ENCODE assay signal across 14 cellular contexts in the genomic region with DNA sequence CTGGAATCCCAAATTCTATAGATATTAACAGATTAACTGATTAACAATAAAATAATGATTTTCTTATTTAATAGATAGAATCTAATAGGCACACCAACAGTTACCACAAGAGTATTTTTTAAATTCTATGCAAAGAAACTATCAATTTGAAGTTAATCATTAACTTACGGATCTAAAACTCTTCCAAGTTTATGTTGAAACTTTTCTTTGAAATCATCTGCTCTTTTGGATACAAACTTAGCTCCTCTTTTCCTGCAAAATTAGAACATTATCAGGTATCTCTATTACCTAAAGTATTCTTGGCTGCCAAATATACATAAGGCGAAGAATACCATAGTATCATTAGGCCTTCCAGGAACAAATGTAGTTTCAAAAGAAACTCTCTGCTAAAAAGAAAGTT. TPM values are rescaled to one million over a fixed set of nuclear protein-coding genes. Genes with fewer than 3 reads are reported as not detected.
DNase-seq lines count a peak whose midpoint lies in the region; ATAC-seq and TF ChIP-seq lines count a peak whose summit lies in the region.
"Had no signal": no experiment of that assay in that cellular context is flagged by ENCODE, and none has a peak within 500 bp of the region (broad histone marks: within the 10 kb centered on the region; RNA-seq: fewer than 3 reads in every experiment).

No MANE protein-coding gene starts in this region.

- H3K27ac ChIP-seq in SK-N-SH (ENCODE audit: low read depth in 2 of 2, low read length in 1 of 2) (peak overlapping the region in 1 of 2 experiments; percentile 54; a peak in 1 of 4 replicates), SK-N-MC (peak overlapping the region; percentile 56; the same call in 1 of the 2 replicates), mesenchymal stem cell (ENCODE audit: low read length, poor library complexity, severe bottlenecking) (peak overlapping the region; percentile 60)

- H4K20me1 ChIP-seq in SK-N-SH (ENCODE audit: insufficient read depth) = no peaks in the 10 kb centered on the region

- no peak overlapping the region for H3K14ac ChIP-seq in mesenchymal stem cell (ENCODE audit: low read length in 2 of 2)

- CTCF ChIA-PET in SK-N-SH (lab: Yijun Ruan, JAX) = no interaction called here

- H3K4me2 ChIP-seq in SK-N-SH (peak overlapping the region; percentile 34; the same call in 1 of the 2 replicates), mesenchymal stem cell (ENCODE audit: low read length, poor library complexity, severe bottlenecking) (no peak overlapping the region)

- no peak overlapping the region for H2BK5ac ChIP-seq in mesenchymal stem cell (ENCODE audit: low read depth, low read length, poor library complexity, severe bottlenecking)

- H3K23ac ChIP-seq in mesenchymal stem cell (ENCODE audit: low read length in 2 of 2) = no peak overlapping the region

- no peak overlapping the region for H2BK15ac ChIP-seq in mesenchymal stem cell (ENCODE audit: low read depth, poor library complexity, severe bottlenecking)

- no peak for TF ChIP-seq CTCF in SK-N-SH (IDR thresholded peaks at IDR 0.05)

- no peak overlapping the region for H4K8ac ChIP-seq in mesenchymal stem cell (ENCODE audit: low read length)

- 94% methylated on average over 2 of the region's 2 CpGs for WGBS in SK-N-SH (ENCODE audit: low lambda C conversion rate)
- WGBS in mesenchymal stem cell = 100% methylated on average over 1 of the region's 2 CpGs

- H2AFZ ChIP-seq in SK-N-SH (ENCODE audit: low read depth) (peak overlapping the region; percentile 56; the same call in 1 of the 2 replicates), mesenchymal stem cell (ENCODE audit: low read depth, low read length) (no peak overlapping the region)

- no peak overlapping the region for H3K4ac ChIP-seq in mesenchymal stem cell (ENCODE audit: low read depth in 1 of 2, low read length in 2 of 2)

- POLR2A ChIA-PET in SK-N-SH (lab: Yijun Ruan, JAX) = no interaction called here

- H3K79me1 ChIP-seq in mesenchymal stem cell (replicated peaks; ENCODE audit: low read length, poor library complexity, severe bottlenecking) = no peaks in the 10 kb centered on the region

- H3K4me3 ChIP-seq in SK-N-SH (ENCODE audit: low read depth in 2 of 2, low read length in 1 of 2) = no peak overlapping the region
- no peak overlapping the region for H3K4me3 ChIP-seq in SK-N-MC
- no peak overlapping the region for H3K4me3 ChIP-seq in mesenchymal stem cell (ENCODE audit: insufficient read depth in 1 of 2, low read depth in 1 of 2, low read length in 2 of 2)
- H3K4me3 ChIP-seq: K562 had no signal

- H3K4me1 ChIP-seq in SK-N-SH (ENCODE audit: control insufficient read depth in 1 of 2, insufficient read depth in 2 of 2, low read depth in 1 of 2, low read length in 1 of 2) = peaks cover 0 to 16% of the 10 kb centered on the region in 2 experiments; a peak in 1 of 4 replicates
- peaks cover 4% of the 10 kb centered on the region for H3K4me1 ChIP-seq in mesenchymal stem cell (ENCODE audit: control insufficient read depth, insufficient read depth, low read depth, low read length)

- no peak for TF ChIP-seq RAD21 in SK-N-SH (IDR thresholded peaks at IDR 0.05; ENCODE audit: low read length)

- no peaks in the 10 kb centered on the region for H3K9me3 ChIP-seq in SK-N-SH
- H3K9me3 ChIP-seq in SK-N-MC (ENCODE audit: low read depth, low read length) = no peaks in the 10 kb centered on the region
- H3K9me3 ChIP-seq in mesenchymal stem cell (ENCODE audit: control insufficient read depth, low read length) = no peaks in the 10 kb centered on the region

- H3F3A ChIP-seq in SK-N-SH (replicated peaks; ENCODE audit: insufficient read depth) = peaks cover 4% of the 10 kb centered on the region

- no peak for TF ChIP-seq EP300 in SK-N-SH (IDR thresholded peaks at IDR 0.05; ENCODE audit: borderline replicate concordance in 1 of 2, low read depth in 1 of 2, low read length in 1 of 2)

- no peak overlapping the region for H2AK5ac ChIP-seq in mesenchymal stem cell (ENCODE audit: low read length, severe bottlenecking)

- no peaks in the 10 kb centered on the region for H3K27me3 ChIP-seq in SK-N-SH (ENCODE audit: insufficient read depth)
- no peaks in the 10 kb centered on the region for H3K27me3 ChIP-seq in mesenchymal stem cell (ENCODE audit: control insufficient read depth in 1 of 2, insufficient read depth in 1 of 2, low read length in 2 of 2)

- DNase-seq in SK-N-SH (no peak), SK-N-MC (ENCODE audit: low read depth, low spot score) (no peak), mesenchymal stem cell (no peak), SHP77 treated with DMSO at 0.1 percent for 48 hours (lab: John Stamatoyannopoulos, UW) (no peak), NCI-H2081 treated with DMSO at 0.1 percent for 48 hours (lab: John Stamatoyannopoulos, UW) (no peak)
- DNase-seq: 8988T; C1 segment of cervical spinal cord; CD4-positive, alpha-beta T cell; DND-41; GDM1; HFFc6 had no signal

- no peak overlapping the region for H2BK120ac ChIP-seq in mesenchymal stem cell (ENCODE audit: low read depth, low read length)

- H3K79me2 ChIP-seq in SK-N-SH (ENCODE audit: insufficient read depth) = no peaks in the 10 kb centered on the region

- no peaks in the 10 kb centered on the region for H3K9me2 ChIP-seq in SK-N-SH

- ATAC-seq in SK-N-SH treated with all-trans-retinoic acid at 6 μM for 48 hours (no peak), GM19452 (IDR thresholded peaks at IDR 0.05; ENCODE audit: unreplicated experiment) (no peak)

- no peak overlapping the region for H2BK12ac ChIP-seq in mesenchymal stem cell (ENCODE audit: low read length in 2 of 2)

- H3K18ac ChIP-seq in mesenchymal stem cell (ENCODE audit: low read depth in 1 of 2, low read length in 2 of 2) = no peak overlapping the region

- no peaks in the 10 kb centered on the region for H3K36me3 ChIP-seq in SK-N-SH (replicated peaks in 1 of 2; ENCODE audit: control insufficient read depth in 1 of 2, insufficient read depth in 2 of 2, low read length in 1 of 2)
- no peaks in the 10 kb centered on the region for H3K36me3 ChIP-seq in SK-N-MC (ENCODE audit: insufficient read depth, low read length)
- no peaks in the 10 kb centered on the region for H3K36me3 ChIP-seq in mesenchymal stem cell (ENCODE audit: control insufficient read depth in 1 of 2, insufficient read depth in 2 of 2, low read depth in 1 of 2, low read length in 2 of 2)

- H4K91ac ChIP-seq in mesenchymal stem cell (ENCODE audit: low read length) = no peak overlapping the region

- H3K9ac ChIP-seq in SK-N-SH = 0 out of 2 replicates have a peak overlapping the region, but pooled peaks have one; percentile 27
- no peak overlapping the region for H3K9ac ChIP-seq in SK-N-MC (ENCODE audit: insufficient read length)
- H3K9ac ChIP-seq in mesenchymal stem cell (ENCODE audit: low read length) = no peak overlapping the region

TF ChIP-seq in SK-N-SH, 30 proteins besides CTCF, POLR2A, EP300 and RAD21:
- no peak for TF ChIP-seq MXI1 (IDR thresholded peaks at IDR 0.05; ENCODE audit: low read depth, low read length)
- TF ChIP-seq, protein P1, sequence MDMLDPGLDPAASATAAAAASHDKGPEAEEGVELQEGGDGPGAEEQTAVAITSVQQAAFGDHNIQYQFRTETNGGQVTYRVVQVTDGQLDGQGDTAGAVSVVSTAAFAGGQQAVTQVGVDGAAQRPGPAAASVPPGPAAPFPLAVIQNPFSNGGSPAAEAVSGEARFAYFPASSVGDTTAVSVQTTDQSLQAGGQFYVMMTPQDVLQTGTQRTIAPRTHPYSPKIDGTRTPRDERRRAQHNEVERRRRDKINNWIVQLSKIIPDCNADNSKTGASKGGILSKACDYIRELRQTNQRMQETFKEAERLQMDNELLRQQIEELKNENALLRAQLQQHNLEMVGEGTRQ (IDR thresholded peaks at IDR 0.05; ENCODE audit: borderline replicate concordance, low read depth, low read length) = no peak

TF ChIP-seq in SK-N-SH treated with all-trans-retinoic acid at 6 μM for 48 hours, 23 proteins besides CTCF, POLR2A, EP300 and RAD21:
- TF ChIP-seq TCF4 (CRISPR knock-in tag; IDR thresholded peaks at IDR 0.05; ENCODE audit: borderline replicate concordance) = no peak

RNA-seq across cellular contexts. Expression of a gene that starts 34.8 kb away (rescaled TPM):
- polyA plus RNA-seq in SK-N-SH (2012; rRNA removed) = 0.50 and 0.58 TPM in 2 replicates
- polyA plus RNA-seq in SK-N-SH (2012; cell fraction: cytosol; rRNA removed) = 0.59 and 0.94 TPM in 2 replicates
- 0.87 and 1.4 TPM in 2 replicates for polyA plus RNA-seq in SK-N-SH (2012; cell fraction: nucleus; rRNA removed)
- 0.54 TPM for polyA plus RNA-seq in mesenchymal stem cell (2013, experiment 1 of 2)
- 0.82 TPM for polyA plus RNA-seq in mesenchymal stem cell (2013, experiment 2 of 2)

RNA-seq across cellular contexts. Expression of a gene that starts 47.6 kb away (rescaled TPM):
- 26.9 and 31.0 TPM in 2 replicates for polyA plus RNA-seq in SK-N-SH (2012; rRNA removed)
- polyA plus RNA-seq in SK-N-SH (2012; cell fraction: cytosol; rRNA removed) = 33.6 and 42.5 TPM in 2 replicates
- 14.8 and 16.8 TPM in 2 replicates for polyA plus RNA-seq in SK-N-SH (2012; cell fraction: nucleus; rRNA removed)
- 61.2 TPM for polyA plus RNA-seq in mesenchymal stem cell (2013, experiment 1 of 2)
- 61.5 TPM for polyA plus RNA-seq in mesenchymal stem cell (2013, experiment 2 of 2)
